Comparison of ENCODE assay signal across 13 cellular contexts in the genomic region with DNA sequence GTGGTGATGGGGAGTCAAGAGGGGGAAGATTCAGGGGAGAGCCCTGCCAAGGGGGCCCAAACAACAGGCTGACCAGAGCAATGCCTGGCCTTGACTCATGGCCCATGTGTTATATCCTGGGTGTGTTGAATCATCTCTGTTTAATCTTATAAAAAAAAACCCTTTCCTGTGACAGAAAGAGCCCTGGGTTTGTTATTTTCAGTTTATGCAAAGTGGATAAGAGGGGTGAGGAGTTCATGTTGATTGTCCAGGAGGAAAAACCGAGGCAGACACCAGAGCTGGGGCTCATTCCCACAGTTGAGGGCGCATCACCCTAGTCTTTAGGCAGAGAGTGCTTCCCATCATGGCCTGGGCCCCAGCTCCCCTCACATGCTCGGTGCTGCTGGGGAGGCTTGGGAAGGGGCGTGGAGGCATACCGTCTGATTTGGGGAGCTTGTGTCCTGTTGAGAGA. TPM values are rescaled to one million over a fixed set of nuclear protein-coding genes. Genes with fewer than 3 reads are reported as not detected.
A peak's percentile ranks its signal among the peaks of the same experiment; 100 is the strongest.
DNase-seq lines count a peak whose midpoint lies in the region; ATAC-seq and TF ChIP-seq lines count a peak whose summit lies in the region.
"Had no signal": no experiment of that assay in that cellular context is flagged by ENCODE, and none has a peak within 500 bp of the region (broad histone marks: within the 10 kb centered on the region; RNA-seq: fewer than 3 reads in every experiment).

No MANE protein-coding gene starts in this region.

- H2AFZ ChIP-seq in mesenchymal stem cell (ENCODE audit: low read depth, low read length) = no peak overlapping the region

- H2BK12ac ChIP-seq in mesenchymal stem cell (ENCODE audit: low read length in 2 of 2) = peak overlapping the region; percentile 90 to 99

- H2BK120ac ChIP-seq in mesenchymal stem cell (ENCODE audit: low read depth, low read length) = peak overlapping the region; percentile 69

- H3K27me3 ChIP-seq in mesenchymal stem cell (ENCODE audit: control insufficient read depth in 1 of 2, insufficient read depth in 1 of 2, low read length in 2 of 2) = no peaks in the 10 kb centered on the region

- peak; percentile 30 for ATAC-seq in HG03432 (IDR thresholded peaks at IDR 0.05; ENCODE audit: unreplicated experiment)
- ATAC-seq in activated naive CD8-positive, alpha-beta T cell treated with anti-CD3 and anti-CD28 coated beads, Interleukin-2, amount 50 U/mL, for 24 hours = peak; percentile 65
- ATAC-seq in HG03097 (IDR thresholded peaks at IDR 0.05; ENCODE audit: low FRiP score, unreplicated experiment) = no peak
- ATAC-seq: mucosa of descending colon had no signal

- H3K14ac ChIP-seq in mesenchymal stem cell (ENCODE audit: low read length in 2 of 2) = peak overlapping the region in 1 of 2 experiments; percentile 93

- peak overlapping the region; percentile 78 for H4K8ac ChIP-seq in mesenchymal stem cell (ENCODE audit: low read length)

- H3K23ac ChIP-seq in mesenchymal stem cell (ENCODE audit: low read length in 2 of 2) = peak overlapping the region in 1 of 2 experiments; percentile 95

- no peaks in the 10 kb centered on the region for H3K79me1 ChIP-seq in mesenchymal stem cell (replicated peaks; ENCODE audit: low read length, poor library complexity, severe bottlenecking)

- H3K18ac ChIP-seq in mesenchymal stem cell (ENCODE audit: low read depth in 1 of 2, low read length in 2 of 2) = peak overlapping the region; percentile 88 to 99

- H2AK5ac ChIP-seq in mesenchymal stem cell (ENCODE audit: low read length, severe bottlenecking) = no peak overlapping the region

- no peaks in the 10 kb centered on the region for H3K9me3 ChIP-seq in mesenchymal stem cell (ENCODE audit: control insufficient read depth, low read length)
- H3K9me3 ChIP-seq: mucosa of descending colon had no signal

- peak overlapping the region; percentile 43 for H3K9ac ChIP-seq in mesenchymal stem cell (ENCODE audit: low read length)

- H2BK15ac ChIP-seq in mesenchymal stem cell (ENCODE audit: low read depth, poor library complexity, severe bottlenecking) = peak overlapping the region; percentile 23

- no peak overlapping the region for H3K4me2 ChIP-seq in mesenchymal stem cell (ENCODE audit: low read length, poor library complexity, severe bottlenecking)

- peak; percentile 25 for DNase-seq in Caki2 (ENCODE audit: low read depth)
- no peak for DNase-seq in activated naive CD8-positive, alpha-beta T cell treated with anti-CD3 and anti-CD28 coated beads, Interleukin-2, amount 50 U/mL, for 24 hours
- DNase-seq in mesenchymal stem cell = peak; percentile 77
- no peak for DNase-seq in DMS53 (lab: John Stamatoyannopoulos, UW)
- DNase-seq in NCI-H2107 (lab: John Stamatoyannopoulos, UW) = no peak
- DNase-seq in progenitor cell of endocrine pancreas (ENCODE audit: low spot score, unreplicated experiment) = no peak
- DNase-seq: head of caudate nucleus; stimulated activated CD4-positive, alpha-beta T cell treated with anti-CD3 and anti-CD28 coated beads, Interleukin-12 subunit alpha, Interleukin-12 subunit beta, amount 100 ng/mL, for 4 hours had no signal

- peaks cover 3% of the 10 kb centered on the region for H3K27me3 Mint-ChIP-seq in activated naive CD8-positive, alpha-beta T cell treated with anti-CD3 and anti-CD28 coated beads, Interleukin-2, amount 50 U/mL, for 24 hours
- peaks cover 2% of the 10 kb centered on the region for H3K27me3 Mint-ChIP-seq in progenitor cell of endocrine pancreas

- H3K4me3 Mint-ChIP-seq in activated naive CD8-positive, alpha-beta T cell treated with anti-CD3 and anti-CD28 coated beads, Interleukin-2, amount 50 U/mL, for 24 hours = no peak overlapping the region
- no peak overlapping the region for H3K4me3 Mint-ChIP-seq in progenitor cell of endocrine pancreas (ENCODE audit: low read depth)
- H3K4me3 Mint-ChIP-seq: brain had no signal

- peak overlapping the region; percentile 20 to 95 for H3K4ac ChIP-seq in mesenchymal stem cell (ENCODE audit: low read depth in 1 of 2, low read length in 2 of 2)

- H3K27ac ChIP-seq in mesenchymal stem cell (ENCODE audit: low read length, poor library complexity, severe bottlenecking) = no peak overlapping the region

- 74% methylated on average over 5 of the region's 5 CpGs for WGBS in mesenchymal stem cell

- peaks cover 29% of the 10 kb centered on the region for H3K4me1 Mint-ChIP-seq in activated naive CD8-positive, alpha-beta T cell treated with anti-CD3 and anti-CD28 coated beads, Interleukin-2, amount 50 U/mL, for 24 hours
- H3K4me1 Mint-ChIP-seq in progenitor cell of endocrine pancreas (ENCODE audit: low read depth) = no peaks in the 10 kb centered on the region
- H3K4me1 Mint-ChIP-seq: brain had no signal

- H3K36me3 Mint-ChIP-seq in activated naive CD8-positive, alpha-beta T cell treated with anti-CD3 and anti-CD28 coated beads, Interleukin-2, amount 50 U/mL, for 24 hours (ENCODE audit: low read depth) = no peaks in the 10 kb centered on the region
- no peaks in the 10 kb centered on the region for H3K36me3 Mint-ChIP-seq in progenitor cell of endocrine pancreas (ENCODE audit: insufficient read depth)
- H3K36me3 Mint-ChIP-seq: brain had no signal

- peaks cover 11% of the 10 kb centered on the region for H3K4me1 ChIP-seq in mesenchymal stem cell (ENCODE audit: control insufficient read depth, insufficient read depth, low read depth, low read length)

- H2BK5ac ChIP-seq in mesenchymal stem cell (ENCODE audit: low read depth, low read length, poor library complexity, severe bottlenecking) = no peak overlapping the region

- no peak overlapping the region for H3K4me3 ChIP-seq in mesenchymal stem cell (ENCODE audit: insufficient read depth in 1 of 2, low read depth in 1 of 2, low read length in 2 of 2)
- H3K4me3 ChIP-seq: mucosa of descending colon had no signal

- no peak for TF ChIP-seq CTCF in progenitor cell of endocrine pancreas (IDR thresholded peaks at IDR 0.05; ENCODE audit: unreplicated experiment)

- in situ Hi-C loops in Caki2 (cut with HindIII; ENCODE audit: low pct_unique_long_range_greater_than_20kb, low sequenced_read_pairs) = no loop called here

- peak overlapping the region; percentile 75 for H3K27ac Mint-ChIP-seq in activated naive CD8-positive, alpha-beta T cell treated with anti-CD3 and anti-CD28 coated beads, Interleukin-2, amount 50 U/mL, for 24 hours
- H3K27ac Mint-ChIP-seq in progenitor cell of endocrine pancreas = no peak overlapping the region
- H3K27ac Mint-ChIP-seq: brain had no signal

- H4K91ac ChIP-seq in mesenchymal stem cell (ENCODE audit: low read length) = peak overlapping the region; percentile 92

- H3K9me3 Mint-ChIP-seq in activated naive CD8-positive, alpha-beta T cell treated with anti-CD3 and anti-CD28 coated beads, Interleukin-2, amount 50 U/mL, for 24 hours = no peaks in the 10 kb centered on the region
- no peaks in the 10 kb centered on the region for H3K9me3 Mint-ChIP-seq in progenitor cell of endocrine pancreas (ENCODE audit: low read depth)
- H3K9me3 Mint-ChIP-seq: brain had no signal

- no peaks in the 10 kb centered on the region for H3K36me3 ChIP-seq in mesenchymal stem cell (ENCODE audit: control insufficient read depth in 1 of 2, insufficient read depth in 2 of 2, low read depth in 1 of 2, low read length in 2 of 2)

RNA-seq across cellular contexts. Expression of a gene that starts 30.9 kb away (rescaled TPM):
- not detected in 2 replicates for total RNA-seq in Caki2 (2014; rRNA removed; shearing (Covaris generic); ENCODE audit: low replicate concordance)
- polyA plus RNA-seq in mesenchymal stem cell (2013, experiment 1 of 2) = not detected
- not detected for polyA plus RNA-seq in mesenchymal stem cell (2013, experiment 2 of 2)
- not detected in 2 replicates for total RNA-seq in progenitor cell of endocrine pancreas
- total RNA-seq: subcutaneous adipose tissue had no signal

RNA-seq across cellular contexts. Expression of a gene that starts 43.5 kb away (rescaled TPM):
- not detected in 2 replicates for total RNA-seq in Caki2 (2014; rRNA removed; shearing (Covaris generic); ENCODE audit: low replicate concordance)
- 5.3 TPM for polyA plus RNA-seq in mesenchymal stem cell (2013, experiment 1 of 2)
- 5.7 TPM for polyA plus RNA-seq in mesenchymal stem cell (2013, experiment 2 of 2)
- not detected in 2 replicates for total RNA-seq in progenitor cell of endocrine pancreas

Comparison
In these comparisons a context has a peak if more than half of its experiments do, and no peak if none do; other contexts are left out.
1. DNase-seq: peak in Caki2 (single experiment) and mesenchymal stem cell (single experiment); none in activated naive CD8-positive, alpha-beta T cell treated with anti-CD3 and anti-CD28 coated beads, Interleukin-2, amount 50 U/mL, for 24 hours (single experiment), DMS53 (single experiment), NCI-H2107 (single experiment) and progenitor cell of endocrine pancreas (single experiment).